Comparison of ENCODE assay signal across 29 cellular contexts in the genomic region with DNA sequence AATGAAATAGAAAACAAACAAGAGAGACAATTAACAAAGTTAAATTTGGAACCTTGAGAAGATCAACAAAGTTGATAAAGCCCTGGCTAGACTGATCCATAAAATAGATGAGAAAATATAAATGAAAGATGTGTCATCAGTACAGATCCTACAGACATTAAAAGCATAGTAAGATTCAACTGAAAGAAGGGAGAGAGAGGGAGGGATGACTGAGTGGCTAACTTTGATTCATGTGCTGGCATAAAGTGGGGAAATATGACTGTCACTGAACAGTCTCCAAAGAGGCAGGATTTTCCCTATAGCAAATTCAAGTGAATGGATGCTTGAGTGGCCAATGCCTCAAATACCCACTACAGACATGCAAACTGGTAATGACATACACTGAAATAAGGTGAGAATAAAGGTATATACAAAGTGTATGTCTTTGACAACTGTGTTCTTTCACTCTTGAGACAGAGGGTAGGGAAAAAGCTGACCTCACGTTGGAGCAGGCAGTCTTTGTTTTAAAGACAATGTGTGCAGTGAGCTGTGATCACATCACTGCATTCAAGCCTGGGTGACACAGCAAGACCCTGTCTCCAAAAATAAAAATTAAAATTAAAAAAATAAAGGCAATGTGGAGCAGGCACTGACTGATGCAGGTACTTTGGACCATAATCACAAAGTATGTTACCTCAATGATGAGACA. TPM values are rescaled to one million over a fixed set of nuclear protein-coding genes. Genes with fewer than 3 reads are reported as not detected.
DNase-seq lines count a peak whose midpoint lies in the region; ATAC-seq, FAIRE-seq and TF ChIP-seq lines count a peak whose summit lies in the region.
"Had no signal": no experiment of that assay in that cellular context is flagged by ENCODE, and none has a peak within 500 bp of the region (broad histone marks: within the 10 kb centered on the region; RNA-seq: fewer than 3 reads in every experiment).

No MANE protein-coding gene starts in this region.

- RAD21 ChIA-PET in GM12878 (lab: Charles Lee; ENCODE audit: unreplicated experiment) = no interaction called here

- H3K4me1 ChIP-seq in GM23338 (ENCODE audit: insufficient read depth) = peaks cover 2% of the 10 kb centered on the region; the same call in 1 of the 2 replicates
- H3K4me1 ChIP-seq in Karpas-422 (ENCODE audit: low read length) = peaks cover 8% of the 10 kb centered on the region
- no peaks in the 10 kb centered on the region for H3K4me1 ChIP-seq in GM12878 (ENCODE audit: control insufficient read depth, insufficient read depth, low read length)
- H3K4me1 ChIP-seq in left lung = no peaks in the 10 kb centered on the region
- H3K4me1 ChIP-seq: SJSA1 had no signal

- H3K27ac ChIP-seq in GM23338 (ENCODE audit: low read depth) (no peak overlapping the region), Karpas-422 (ENCODE audit: low read length) (no peak overlapping the region), GM12878 (ENCODE audit: control insufficient read depth, insufficient read depth) (no peak overlapping the region), left lung (no peak overlapping the region)
- H3K27ac ChIP-seq: C4-2B, PC-9, SJSA1 had no signal

- no peak for TF ChIP-seq RAD21 in GM12878 (IDR thresholded peaks at IDR 0.05; ENCODE audit: insufficient read depth, low read depth, low read length)

- SMC1A ChIA-PET in GM12878 (lab: Charles Lee; ENCODE audit: uncharacterized antibody, unreplicated experiment) = interaction anchor here (1.2 to 1.3 kb wide), 2 partner anchors 14 kb away, joined by 3 read pairs; no protein-coding TSS in a partner anchor

- H3K4me3 ChIP-seq in GM23338 (no peak overlapping the region), Karpas-422 (ENCODE audit: low read length) (no peak overlapping the region), GM12878 (no peak overlapping the region), left lung (no peak overlapping the region)
- H3K4me3 ChIP-seq: PC-9, SJSA1 had no signal

- FAIRE-seq in GM12878 (lab: Jason Lieb, UNC) = peak; percentile 13
- FAIRE-seq: GM12891, HTR-8/SVneo had no signal

- TF ChIP-seq CTCF in GM23338 (conservative IDR thresholded peaks at IDR 0.05; ENCODE audit: low read depth in 2 of 2) = no peak
- no peak for TF ChIP-seq CTCF in GM12878 (IDR thresholded peaks at IDR 0.05 in 2 of 3, conservative IDR thresholded peaks at IDR 0.05 in 1 of 3; ENCODE audit: control insufficient read depth in 2 of 3, extremely low read depth in 1 of 3, insufficient read depth in 1 of 3, low read depth in 3 of 3, low read length in 3 of 3)
- no peak for TF ChIP-seq CTCF in osteocyte (IDR thresholded peaks at IDR 0.05)
- no peak for TF ChIP-seq CTCF in left lung (IDR thresholded peaks at IDR 0.05)

- no peaks in the 10 kb centered on the region for H3K36me3 Mint-ChIP-seq in GM23338 (ENCODE audit: low read depth)
- H3K36me3 Mint-ChIP-seq in osteocyte (ENCODE audit: unreplicated experiment) = peaks cover 4% of the 10 kb centered on the region

- H3K9ac ChIP-seq in Karpas-422 (ENCODE audit: low read length) (no peak overlapping the region), GM12878 (ENCODE audit: control insufficient read depth, insufficient read depth, low read length) (no peak overlapping the region)

- POLR2A ChIA-PET in GM12878 (lab: Charles Lee) = no interaction called here

- TF ChIP-seq POLR2A in GM12878 (IDR thresholded peaks at IDR 0.05; ENCODE audit: low read depth, low read length) = no peak

- BruUV-seq in GM12878 (replicated peaks; lab: Mats Ljungman, UMichigan) = no TSS peak

- no peaks in the 10 kb centered on the region for H3K9me3 ChIP-seq in Karpas-422 (ENCODE audit: low read length)
- H3K9me3 ChIP-seq in GM12878 (replicated peaks; ENCODE audit: control insufficient read depth, insufficient read depth, low read length) = peaks cover 1% of the 10 kb centered on the region; the same call in 2 of the 3 replicates
- peaks cover 0 to 2% of the 10 kb centered on the region in 2 donors for H3K9me3 ChIP-seq in left lung
- H3K9me3 ChIP-seq: Caco-2, SJSA1 had no signal

- H3K9me3 Mint-ChIP-seq in GM23338 = peaks cover 8% of the 10 kb centered on the region; the same call in 1 of the 3 replicates
- peaks cover 10% of the 10 kb centered on the region for H3K9me3 Mint-ChIP-seq in osteocyte (ENCODE audit: unreplicated experiment)

- H3K79me2 ChIP-seq in GM23338 (replicated peaks; ENCODE audit: insufficient read depth) = no peaks in the 10 kb centered on the region
- no peaks in the 10 kb centered on the region for H3K79me2 ChIP-seq in Karpas-422 (ENCODE audit: low read length)
- no peaks in the 10 kb centered on the region for H3K79me2 ChIP-seq in GM12878 (ENCODE audit: control insufficient read depth, insufficient read depth, low read length)

- intact Hi-C loops in GM12878 (cut with micrococcal nuclease; ENCODE audit: unreplicated experiment) (no loop called here), left lung (cut with DNase I) (no loop called here)

- no peak for DNase-seq in GM23338 (ENCODE audit: low spot score)
- DNase-seq in Karpas-422 = no peak
- no peak for DNase-seq in GM12878 (ENCODE audit: low read depth, low spot score)
- DNase-seq in osteocyte (ENCODE audit: extremely low spot score, unreplicated experiment) = peak; percentile 36
- DNase-seq in left lung = no peak
- no peak for DNase-seq in NCI-H2227 (lab: John Stamatoyannopoulos, UW; ENCODE audit: unreplicated experiment)
- DNase-seq: Caco-2; CD8-positive, alpha-beta T cell; EL; GDM1; H9; HFFc6; KG1; MM.1S; NCI-H1694 treated with DMSO at 0.1 percent for 48 hours; NCI-H2081; NCI-H2171; NCI-H524; NCI-H774; NK-92 treated with Interleukin-12 subunit alpha and Interleukin-12 subunit beta, amount 100 ng/mL, for 24 hours; PC-9; Right ventricle myocardium superior; RPMI8226 had no signal

- TF ChIP-seq EP300 in GM12878 (IDR thresholded peaks at IDR 0.05; ENCODE audit: borderline replicate concordance in 1 of 2, control insufficient read depth in 1 of 2, low read depth in 2 of 2, low read length in 2 of 2) = no peak

- no peaks in the 10 kb centered on the region for H3K4me1 Mint-ChIP-seq in GM23338
- peaks cover 5% of the 10 kb centered on the region for H3K4me1 Mint-ChIP-seq in osteocyte (ENCODE audit: unreplicated experiment)
- H3K4me1 Mint-ChIP-seq: B cell, H9 had no signal

- H3K27ac Mint-ChIP-seq in GM23338 (no peak overlapping the region), osteocyte (ENCODE audit: unreplicated experiment) (no peak overlapping the region)
- H3K27ac Mint-ChIP-seq: B cell; CD8-positive, alpha-beta T cell; H9; HFFc6 had no signal

- H2AFZ ChIP-seq in GM23338 (peak overlapping the region; percentile 80), Karpas-422 (ENCODE audit: low read length) (0 out of 2 replicates have a peak overlapping the region, but pooled peaks have one; percentile 53), GM12878 (ENCODE audit: control insufficient read depth, low read depth, low read length) (no peak overlapping the region)
- H2AFZ ChIP-seq: PC-9 had no signal

- CTCF ChIA-PET in GM12878 (lab: Yijun Ruan, JAX) = no interaction called here

- H4K20me1 ChIP-seq in GM23338 (replicated peaks; ENCODE audit: insufficient read depth) (no peaks in the 10 kb centered on the region), Karpas-422 (ENCODE audit: insufficient read depth, low read depth, low read length) (no peaks in the 10 kb centered on the region), GM12878 (ENCODE audit: control insufficient read depth, insufficient read depth) (no peaks in the 10 kb centered on the region)

- 5% methylated on average over 1 of the region's 1 CpG for WGBS in GM12878 (ENCODE audit: insufficient coverage, insufficient replicate concordance, low lambda C conversion rate, missing lambda C conversion rate)

- H3K4me2 ChIP-seq in GM23338 (no peak overlapping the region), Karpas-422 (ENCODE audit: low read depth, low read length, poor library complexity, severe bottlenecking) (no peak overlapping the region), GM12878 (ENCODE audit: control insufficient read depth, insufficient read depth) (no peak overlapping the region)
- H3K4me2 ChIP-seq: PC-9 had no signal

- no peak for ATAC-seq in GM23338
- peak; percentile 56 for ATAC-seq in GM12878
- ATAC-seq in HG03521 (IDR thresholded peaks at IDR 0.05; ENCODE audit: unreplicated experiment) = no peak
- ATAC-seq in left lung = no peak
- ATAC-seq: CD8-positive, alpha-beta T cell had no signal

- H3K27me3 ChIP-seq in GM23338 (ENCODE audit: insufficient read depth) (no peaks in the 10 kb centered on the region), Karpas-422 (ENCODE audit: low read length) (no peaks in the 10 kb centered on the region), GM12878 (replicated peaks in 1 of 2; ENCODE audit: control insufficient read depth in 2 of 2, insufficient read depth in 2 of 2, low read length in 1 of 2) (no peaks in the 10 kb centered on the region), left lung (no peaks in the 10 kb centered on the region)
- H3K27me3 ChIP-seq: SJSA1 had no signal

- no peaks in the 10 kb centered on the region for H3K36me3 ChIP-seq in GM23338 (ENCODE audit: insufficient read depth)
- H3K36me3 ChIP-seq in Karpas-422 (ENCODE audit: insufficient read depth, low read length) = no peaks in the 10 kb centered on the region
- H3K36me3 ChIP-seq in GM12878 (ENCODE audit: control insufficient read depth in 2 of 2, insufficient read depth in 2 of 2, low read length in 1 of 2) = no peaks in the 10 kb centered on the region
- no peaks in the 10 kb centered on the region for H3K36me3 ChIP-seq in left lung
- H3K36me3 ChIP-seq: SJSA1 had no signal

- H3K4me3 Mint-ChIP-seq in GM23338 (no peak overlapping the region), osteocyte (ENCODE audit: unreplicated experiment) (no peak overlapping the region)
- H3K4me3 Mint-ChIP-seq: B cell; CD8-positive, alpha-beta T cell; H9; HFFc6 had no signal

- H3K9me2 ChIP-seq in GM23338 (ENCODE audit: insufficient read depth) = no peaks in the 10 kb centered on the region
- no peaks in the 10 kb centered on the region for H3K9me2 ChIP-seq in Karpas-422 (replicated peaks; ENCODE audit: insufficient read depth, low read length)

- H3K27me3 Mint-ChIP-seq in GM23338 (ENCODE audit: insufficient read depth, low read depth, poor library complexity) (no peaks in the 10 kb centered on the region), osteocyte (ENCODE audit: unreplicated experiment) (no peaks in the 10 kb centered on the region)
- H3K27me3 Mint-ChIP-seq: B cell had no signal

- in situ Hi-C loops in GM12878 (cut with MboI) = no loop called here

- no peaks in the 10 kb centered on the region for H3F3A ChIP-seq in GM23338 (replicated peaks; ENCODE audit: low read depth)

RNA-seq across cellular contexts. Expression of gene CHD2, which starts 35.9 kb away (rescaled TPM):
- 108 and 119 TPM in 2 replicates for total RNA-seq in GM23338 (2014; rRNA removed; shearing (Covaris generic))
- polyA plus RNA-seq in GM23338 (2016; fragmentation: Nextera tagmentation; extraction: Ambion mirVana) (112 and 130 TPM in 2 replicates), GM12878 (2011; rRNA removed) (94.7 and 100 TPM in 2 replicates), GM12878 (2014; fragmentation: Illumina TruSeq; extraction: Trizol) (88.0 and 102 TPM in 2 replicates), GM12878 (2014; fragmentation: Nextera tagmentation; extraction: Ambion mirVana) (10 to 100 TPM; 38.1 to 42.8 TPM), GM12878 (2014; rRNA removed) (59.8 and 69.9 TPM in 2 replicates), GM12878 (2016; fragmentation: Nextera tagmentation; extraction: Ambion mirVana) (10 to 100 TPM; 53.6 to 62.0 TPM)
- 22.1 and 37.3 TPM in 2 replicates for total RNA-seq in Karpas-422 (2014; rRNA removed; shearing (Covaris generic); ENCODE audit: low replicate concordance)
- 881 and 884 TPM in 2 replicates for total RNA-seq in GM12878 (2013; cell fraction: nucleolus; rRNA removed)
- total RNA-seq in GM12878 (2014; rRNA removed) (57.4 and 74.4 TPM in 2 replicates), GM12878 (2014; rRNA removed; fragmentation: Illumina TruSeq; extraction: Trizol) (64.6 and 74.9 TPM in 2 replicates), GM12878 (2021) (77.0 and 87.4 TPM in 2 replicates), osteocyte (89.9 and 102 TPM in 2 replicates), left lung (100 to 1,000 TPM; 128 to 135 TPM)
- 50.2 TPM for polyA plus RNA-seq in GM12878 (2011; ENCODE audit: low read depth)
- 65.9 and 93.5 TPM in 2 replicates for polyA plus RNA-seq in GM12878 (2011; cell fraction: cytosol; rRNA removed)
- polyA plus RNA-seq in GM12878 (2011; cell fraction: nucleus; rRNA removed) = 175 and 192 TPM in 2 replicates
- 64.4 and 66.3 TPM in 2 replicates for polyA plus RNA-seq in GM12878 (2012)
- polyA minus RNA-seq in GM12878 (2011; rRNA and poly(A)+ RNA removed) = 113 and 149 TPM in 2 replicates
- 40.9 and 46.5 TPM in 2 replicates for polyA minus RNA-seq in GM12878 (2011; cell fraction: cytosol; rRNA and poly(A)+ RNA removed)
- polyA minus RNA-seq in GM12878 (2011; cell fraction: nucleus; rRNA and poly(A)+ RNA removed) = 297 and 397 TPM in 2 replicates
